Comparison of ENCODE assay signal across 8 cellular contexts in genomic region chr6:106223300-106223930, GRCh38.
DNase-seq lines count a peak whose midpoint lies in the region; ATAC-seq and TF ChIP-seq lines count a peak whose summit lies in the region.

No MANE protein-coding gene starts in this region.

- POLR2A ChIA-PET in HEK293T (lab: Yijun Ruan, JAX), result no interaction called here
- POLR2A ChIA-PET in activated B cell treated with CpG ODN at 0.5 μM for 24 hours (lab: Charles Lee), result interaction anchor here (0.5 to 1.8 kb wide), 9 partner anchors 41 to 792 kb away, joined by 3 to 8 read pairs (median 5); partner anchors contain the start of gene PRDM1

- peaks cover 18% of the 10 kb centered on the region for H3K36me3 Mint-ChIP-seq in activated B cell treated with CpG ODN at 0.5 μM for 24 hours (ENCODE audit: low read depth)
- peaks cover 2% of the 10 kb centered on the region for H3K36me3 Mint-ChIP-seq in central memory CD8-positive, alpha-beta T cell (ENCODE audit: insufficient read depth)

- no peaks in the 10 kb centered on the region for H3K36me3 ChIP-seq in right lobe of liver

- DNase-seq in DMS53 (lab: John Stamatoyannopoulos, UW) (peak; percentile 76), HEK293T (ENCODE audit: extremely low spot score) (peak; percentile 27), NCI-H2171 (lab: John Stamatoyannopoulos, UW) (peak; percentile 27), activated B cell treated with CpG ODN at 0.5 μM for 24 hours (no peak), right lobe of liver (peak in 1 of 3 donors; percentile 55)
- peak; percentile 50 to 63 for DNase-seq in central memory CD8-positive, alpha-beta T cell (ENCODE audit: low spot score in 2 of 2)
- DNase-seq in stimulated activated CD8-positive, alpha-beta memory T cell treated with anti-CD3 and anti-CD28 coated beads, Interleukin-12 subunit alpha, Interleukin-12 subunit beta, amount 100 ng/mL, for 1 hour (ENCODE audit: low read depth), result peak; percentile 53

- WGBS in right lobe of liver (ENCODE audit: insufficient coverage, low coverage, low lambda C conversion rate, missing lambda C conversion rate), result 30% methylated on average over 2 of the region's 2 CpGs

- no peaks in the 10 kb centered on the region for H3K9me3 Mint-ChIP-seq in activated B cell treated with CpG ODN at 0.5 μM for 24 hours
- no peaks in the 10 kb centered on the region for H3K9me3 Mint-ChIP-seq in central memory CD8-positive, alpha-beta T cell

- TF ChIP-seq POLR2A in right lobe of liver (IDR thresholded peaks at IDR 0.05), result no peak

- no peak overlapping the region for H3K4me3 ChIP-seq in right lobe of liver

- no peak overlapping the region for H3K27ac Mint-ChIP-seq in activated B cell treated with CpG ODN at 0.5 μM for 24 hours
- peak overlapping the region; percentile 47 for H3K27ac Mint-ChIP-seq in central memory CD8-positive, alpha-beta T cell (ENCODE audit: low read depth)

- peak; percentile 72 for ATAC-seq in activated B cell treated with CpG ODN at 0.5 μM for 24 hours (ENCODE audit: low read depth)
- ATAC-seq in central memory CD8-positive, alpha-beta T cell (replicated peaks; ENCODE audit: extremely low read depth, poor library complexity, severe bottlenecking), result peak; percentile 71
- peak; percentile 75 to 85 (median 82) for ATAC-seq in right lobe of liver
- no peak for ATAC-seq in GM21737 (IDR thresholded peaks at IDR 0.05; ENCODE audit: unreplicated experiment)

- H3K9me3 ChIP-seq in right lobe of liver, result no peaks in the 10 kb centered on the region

- CTCF ChIA-PET in HEK293T (lab: Yijun Ruan, JAX), result interaction anchor here (0.6 to 1.9 kb wide), 19 partner anchors 8 to 792 kb away, joined by 3 to 14 read pairs (median 4); partner anchors contain the start of gene PRDM1
- CTCF ChIA-PET in activated B cell treated with CpG ODN at 0.5 μM for 24 hours (lab: Charles Lee), result interaction anchor here (0.7 to 4.8 kb wide), 53 partner anchors 10 to 1136 kb away, joined by 3 to 65 read pairs (median 5); partner anchors contain the start of gene PRDM1

- no peak overlapping the region for H3K27ac ChIP-seq in right lobe of liver

- intact Hi-C loops in activated B cell treated with CpG ODN at 0.5 μM for 24 hours (cut with micrococcal nuclease) (loop anchor here (1.0 to 5.0 kb wide), 12 partner anchors 59 to 1137 kb away; partner anchors contain the start of gene PRDM1), right lobe of liver (cut with DNase I) (no loop called here)

- no peak overlapping the region for H3K4me3 Mint-ChIP-seq in activated B cell treated with CpG ODN at 0.5 μM for 24 hours
- H3K4me3 Mint-ChIP-seq in central memory CD8-positive, alpha-beta T cell, result no peak overlapping the region

- peak; percentile 17 for TF ChIP-seq CTCF in activated B cell treated with CpG ODN at 0.5 μM for 24 hours (IDR thresholded peaks at IDR 0.05)
- TF ChIP-seq CTCF in right lobe of liver (IDR thresholded peaks at IDR 0.05), result peak; percentile 64 to 75 (median 70)

- H3K27me3 Mint-ChIP-seq in activated B cell treated with CpG ODN at 0.5 μM for 24 hours, result no peaks in the 10 kb centered on the region
- H3K27me3 Mint-ChIP-seq in central memory CD8-positive, alpha-beta T cell, result no peaks in the 10 kb centered on the region

- no peaks in the 10 kb centered on the region for H3K27me3 ChIP-seq in right lobe of liver

- peaks cover 8% of the 10 kb centered on the region for H3K4me1 Mint-ChIP-seq in activated B cell treated with CpG ODN at 0.5 μM for 24 hours
- H3K4me1 Mint-ChIP-seq in central memory CD8-positive, alpha-beta T cell, result peaks cover 22% of the 10 kb centered on the region

- peaks cover 0 to 15% (median 2%) of the 10 kb centered on the region in 4 donors for H3K4me1 ChIP-seq in right lobe of liver

TF ChIP-seq in HEK293T, 16 proteins besides CTCF, POLR2A, EP300 and RAD21:
- no peak for TF ChIP-seq HDGF (IDR thresholded peaks at IDR 0.05; ENCODE audit: borderline replicate concordance)
- TF ChIP-seq ZNF384 (IDR thresholded peaks at IDR 0.05), result no peak
- TF ChIP-seq SUZ12 (IDR thresholded peaks at IDR 0.05), result no peak
- TF ChIP-seq ARNT (IDR thresholded peaks at IDR 0.05), result no peak
